Comparison of ENCODE assay signal across 1 cellular context in the genomic region with DNA sequence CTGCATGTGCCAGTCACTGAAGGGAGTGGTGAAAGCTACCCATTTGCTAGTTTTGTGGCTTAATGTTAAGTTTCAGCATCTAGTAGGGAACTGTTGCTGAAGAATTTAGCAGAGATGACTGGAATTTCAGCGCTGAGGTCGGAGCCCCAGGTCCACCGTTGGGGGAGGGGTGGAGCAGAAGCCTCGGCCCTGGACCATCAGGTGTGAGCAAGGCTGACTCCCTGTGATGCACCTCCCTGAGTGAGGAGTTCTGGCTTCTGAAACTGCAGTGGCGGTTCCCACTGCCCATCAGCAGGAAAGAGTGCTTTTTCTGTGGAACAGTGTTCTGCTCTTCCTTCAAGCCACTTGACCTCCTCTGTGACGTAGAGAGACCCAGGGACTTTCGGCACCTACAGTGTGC.
TF ChIP-seq lines count a peak whose summit lies in the region.

No MANE protein-coding gene starts in this region.

TF ChIP-seq in HepG2, 621 proteins besides CTCF, POLR2A, EP300 and RAD21 (continued from another document and continues in another):
- TF ChIP-seq ZFP91 (CRISPR knock-in tag; IDR thresholded peaks at IDR 0.05; ENCODE audit: borderline replicate concordance) (no peak), SMYD3 (CRISPR knock-in tag; IDR thresholded peaks at IDR 0.05) (no peak), ZSCAN9 (CRISPR knock-in tag; IDR thresholded peaks at IDR 0.05; ENCODE audit: borderline replicate concordance) (no peak), DZIP1 (CRISPR knock-in tag; IDR thresholded peaks at IDR 0.05) (no peak), KDM5A (IDR thresholded peaks at IDR 0.05; ENCODE audit: borderline replicate concordance, low read length) (0 out of 2 replicates have a peak, but pooled peaks have one; percentile 26), RARA (CRISPR knock-in tag; IDR thresholded peaks at IDR 0.05) (no peak), KDM4B (CRISPR knock-in tag; IDR thresholded peaks at IDR 0.05) (no peak), HMG20B (CRISPR knock-in tag; conservative IDR thresholded peaks at IDR 0.05) (no peak), TCF12 (IDR thresholded peaks at IDR 0.05) (no peak), TCF12 (CRISPR knock-in tag; IDR thresholded peaks at IDR 0.05) (no peak), ZNF160 (CRISPR knock-in tag; IDR thresholded peaks at IDR 0.05) (no peak), SP1 (IDR thresholded peaks at IDR 0.05) (no peak), SP1 (CRISPR knock-in tag; IDR thresholded peaks at IDR 0.05) (no peak), ZNF615 (CRISPR knock-in tag; IDR thresholded peaks at IDR 0.05; ENCODE audit: borderline replicate concordance) (no peak), ATAD3A (CRISPR knock-in tag; IDR thresholded peaks at IDR 0.05) (no peak), ZFP41 (CRISPR knock-in tag; IDR thresholded peaks at IDR 0.05; ENCODE audit: borderline replicate concordance) (no peak), SP5 (CRISPR knock-in tag; IDR thresholded peaks at IDR 0.05; ENCODE audit: borderline replicate concordance, low read depth) (no peak), SMARCC2 (IDR thresholded peaks at IDR 0.05) (no peak), ATF1 (CRISPR knock-in tag; IDR thresholded peaks at IDR 0.05) (no peak), FOSL2 (CRISPR knock-in tag; IDR thresholded peaks at IDR 0.05) (no peak), ZFAT (CRISPR knock-in tag; conservative IDR thresholded peaks at IDR 0.05) (no peak), ZSCAN20 (CRISPR knock-in tag; IDR thresholded peaks at IDR 0.05; ENCODE audit: borderline replicate concordance) (no peak), RARG (CRISPR knock-in tag; IDR thresholded peaks at IDR 0.05; ENCODE audit: low read depth) (no peak), NCOA1 (CRISPR knock-in tag; IDR thresholded peaks at IDR 0.05) (no peak), TGIF2 (CRISPR knock-in tag; IDR thresholded peaks at IDR 0.05) (no peak), SMAD1 (CRISPR knock-in tag; IDR thresholded peaks at IDR 0.05; ENCODE audit: borderline replicate concordance, low read depth) (no peak), ZNF550 (CRISPR knock-in tag; IDR thresholded peaks at IDR 0.05; ENCODE audit: borderline replicate concordance) (no peak), ATF7-NPFF (CRISPR knock-in tag; IDR thresholded peaks at IDR 0.05; ENCODE audit: low read depth) (no peak), HMGXB4 (CRISPR knock-in tag; IDR thresholded peaks at IDR 0.05; ENCODE audit: borderline replicate concordance in 1 of 2, low read depth in 1 of 2) (no peak), HINFP (CRISPR knock-in tag; IDR thresholded peaks at IDR 0.05; ENCODE audit: low read depth) (no peak), AHR (CRISPR knock-in tag; IDR thresholded peaks at IDR 0.05) (no peak), ZNF431 (CRISPR knock-in tag; IDR thresholded peaks at IDR 0.05; ENCODE audit: borderline replicate concordance, low read depth) (no peak), ATRX (CRISPR knock-in tag; IDR thresholded peaks at IDR 0.05; ENCODE audit: borderline replicate concordance) (no peak), NCOA2 (CRISPR knock-in tag; IDR thresholded peaks at IDR 0.05) (no peak), GRHL1 (CRISPR knock-in tag; conservative IDR thresholded peaks at IDR 0.05) (no peak), ETV6 (CRISPR knock-in tag; conservative IDR thresholded peaks at IDR 0.05) (no peak), NFIC (IDR thresholded peaks at IDR 0.05; ENCODE audit: low read length) (no peak), ZNF777 (CRISPR knock-in tag; IDR thresholded peaks at IDR 0.05) (no peak), MIER3 (CRISPR knock-in tag; IDR thresholded peaks at IDR 0.05; ENCODE audit: borderline replicate concordance) (0 out of 2 replicates have a peak, but pooled peaks have one; percentile 28), RBM39 (IDR thresholded peaks at IDR 0.05; ENCODE audit: low read depth, low read length, poor library complexity, severe bottlenecking) (no peak), EED (CRISPR knock-in tag; IDR thresholded peaks at IDR 0.05) (no peak)
- TF ChIP-seq, protein P1, sequence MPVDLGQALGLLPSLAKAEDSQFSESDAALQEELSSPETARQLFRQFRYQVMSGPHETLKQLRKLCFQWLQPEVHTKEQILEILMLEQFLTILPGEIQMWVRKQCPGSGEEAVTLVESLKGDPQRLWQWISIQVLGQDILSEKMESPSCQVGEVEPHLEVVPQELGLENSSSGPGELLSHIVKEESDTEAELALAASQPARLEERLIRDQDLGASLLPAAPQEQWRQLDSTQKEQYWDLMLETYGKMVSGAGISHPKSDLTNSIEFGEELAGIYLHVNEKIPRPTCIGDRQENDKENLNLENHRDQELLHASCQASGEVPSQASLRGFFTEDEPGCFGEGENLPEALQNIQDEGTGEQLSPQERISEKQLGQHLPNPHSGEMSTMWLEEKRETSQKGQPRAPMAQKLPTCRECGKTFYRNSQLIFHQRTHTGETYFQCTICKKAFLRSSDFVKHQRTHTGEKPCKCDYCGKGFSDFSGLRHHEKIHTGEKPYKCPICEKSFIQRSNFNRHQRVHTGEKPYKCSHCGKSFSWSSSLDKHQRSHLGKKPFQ (CRISPR knock-in tag; IDR thresholded peaks at IDR 0.05; ENCODE audit: insufficient replicate concordance), result peak; percentile 53
- TF ChIP-seq, protein P2, sequence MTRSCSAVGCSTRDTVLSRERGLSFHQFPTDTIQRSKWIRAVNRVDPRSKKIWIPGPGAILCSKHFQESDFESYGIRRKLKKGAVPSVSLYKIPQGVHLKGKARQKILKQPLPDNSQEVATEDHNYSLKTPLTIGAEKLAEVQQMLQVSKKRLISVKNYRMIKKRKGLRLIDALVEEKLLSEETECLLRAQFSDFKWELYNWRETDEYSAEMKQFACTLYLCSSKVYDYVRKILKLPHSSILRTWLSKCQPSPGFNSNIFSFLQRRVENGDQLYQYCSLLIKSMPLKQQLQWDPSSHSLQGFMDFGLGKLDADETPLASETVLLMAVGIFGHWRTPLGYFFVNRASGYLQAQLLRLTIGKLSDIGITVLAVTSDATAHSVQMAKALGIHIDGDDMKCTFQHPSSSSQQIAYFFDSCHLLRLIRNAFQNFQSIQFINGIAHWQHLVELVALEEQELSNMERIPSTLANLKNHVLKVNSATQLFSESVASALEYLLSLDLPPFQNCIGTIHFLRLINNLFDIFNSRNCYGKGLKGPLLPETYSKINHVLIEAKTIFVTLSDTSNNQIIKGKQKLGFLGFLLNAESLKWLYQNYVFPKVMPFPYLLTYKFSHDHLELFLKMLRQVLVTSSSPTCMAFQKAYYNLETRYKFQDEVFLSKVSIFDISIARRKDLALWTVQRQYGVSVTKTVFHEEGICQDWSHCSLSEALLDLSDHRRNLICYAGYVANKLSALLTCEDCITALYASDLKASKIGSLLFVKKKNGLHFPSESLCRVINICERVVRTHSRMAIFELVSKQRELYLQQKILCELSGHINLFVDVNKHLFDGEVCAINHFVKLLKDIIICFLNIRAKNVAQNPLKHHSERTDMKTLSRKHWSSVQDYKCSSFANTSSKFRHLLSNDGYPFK (CRISPR knock-in tag; IDR thresholded peaks at IDR 0.05; ENCODE audit: borderline replicate concordance), result no peak
- TF ChIP-seq, protein P3, sequence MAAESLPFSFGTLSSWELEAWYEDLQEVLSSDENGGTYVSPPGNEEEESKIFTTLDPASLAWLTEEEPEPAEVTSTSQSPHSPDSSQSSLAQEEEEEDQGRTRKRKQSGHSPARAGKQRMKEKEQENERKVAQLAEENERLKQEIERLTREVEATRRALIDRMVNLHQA (CRISPR knock-in tag; IDR thresholded peaks at IDR 0.05), result no peak
- TF ChIP-seq, protein P4, sequence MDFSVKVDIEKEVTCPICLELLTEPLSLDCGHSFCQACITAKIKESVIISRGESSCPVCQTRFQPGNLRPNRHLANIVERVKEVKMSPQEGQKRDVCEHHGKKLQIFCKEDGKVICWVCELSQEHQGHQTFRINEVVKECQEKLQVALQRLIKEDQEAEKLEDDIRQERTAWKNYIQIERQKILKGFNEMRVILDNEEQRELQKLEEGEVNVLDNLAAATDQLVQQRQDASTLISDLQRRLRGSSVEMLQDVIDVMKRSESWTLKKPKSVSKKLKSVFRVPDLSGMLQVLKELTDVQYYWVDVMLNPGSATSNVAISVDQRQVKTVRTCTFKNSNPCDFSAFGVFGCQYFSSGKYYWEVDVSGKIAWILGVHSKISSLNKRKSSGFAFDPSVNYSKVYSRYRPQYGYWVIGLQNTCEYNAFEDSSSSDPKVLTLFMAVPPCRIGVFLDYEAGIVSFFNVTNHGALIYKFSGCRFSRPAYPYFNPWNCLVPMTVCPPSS (IDR thresholded peaks at IDR 0.05), result no peak
